ENCODE assay signal across 10 cellular contexts in genomic region chr1:31670583-31670944, GRCh38. TPM values are rescaled to one million over a fixed set of nuclear protein-coding genes. Genes with fewer than 3 reads are reported as not detected.
DNase-seq lines count a peak whose midpoint lies in the region; ATAC-seq and TF ChIP-seq lines count a peak whose summit lies in the region.
"Had no signal": no experiment of that assay in that cellular context is flagged by ENCODE, and none has a peak within 500 bp of the region (broad histone marks: within the 10 kb centered on the region; RNA-seq: fewer than 3 reads in every experiment).

No MANE protein-coding gene starts in this region.

- H3K36me3 ChIP-seq in BLaER1 = no peaks in the 10 kb centered on the region
- H3K36me3 ChIP-seq in esophagus muscularis mucosa = peaks cover 0 to 7% (median under 1%) of the 10 kb centered on the region in 4 donors
- H3K36me3 ChIP-seq in ovary = no peaks in the 10 kb centered on the region

- no peaks in the 10 kb centered on the region for H4K20me1 ChIP-seq in BLaER1

- intact Hi-C loops in esophagus muscularis mucosa (cut with DNase I) = no loop called here
- intact Hi-C loops in ovary (cut with DNase I) = loop anchor here in 1 of 4 donors (2.0 kb wide), 1 partner anchor 36 kb away; no protein-coding TSS in a partner anchor

- H3K36me3 Mint-ChIP-seq in T-helper 17 cell (ENCODE audit: low read depth) = peaks cover 9% of the 10 kb centered on the region

- TF ChIP-seq EP300 in esophagus muscularis mucosa (IDR thresholded peaks at IDR 0.05) (no peak), ovary (IDR thresholded peaks at IDR 0.05) (no peak)

- H3K4me1 Mint-ChIP-seq in T-helper 17 cell = peaks cover 15% of the 10 kb centered on the region

- H3K27ac ChIP-seq in BLaER1 (no peak overlapping the region), esophagus muscularis mucosa (replicated peaks in 1 of 4) (peak overlapping the region; percentile 68 to 78 (median 74)), ovary (peak overlapping the region in 1 of 2 donors; percentile 43)

- peaks cover 53% of the 10 kb centered on the region for H3K4me1 ChIP-seq in BLaER1
- H3K4me1 ChIP-seq in esophagus muscularis mucosa = peaks cover 70 to 99% (median 95%) of the 10 kb centered on the region in 4 donors
- peaks cover 18% of the 10 kb centered on the region for H3K4me1 ChIP-seq in ovary (ENCODE audit: insufficient read depth)

- TF ChIP-seq POLR2A in esophagus muscularis mucosa (IDR thresholded peaks at IDR 0.05; ENCODE audit: low read depth) (no peak), ovary (IDR thresholded peaks at IDR 0.05) (no peak)

- peaks cover 57% of the 10 kb centered on the region for H3K27me3 Mint-ChIP-seq in T-helper 17 cell

- H3K4me2 ChIP-seq in BLaER1 = peak overlapping the region; percentile 67

- H3K4me3 Mint-ChIP-seq in T-helper 17 cell = peak overlapping the region; percentile 92

- 29% methylated on average over 5 of the region's 7 CpGs for WGBS in esophagus muscularis mucosa
- 11 to 41% (median 20%) methylated on average over 7 of the region's 7 CpGs for WGBS in ovary, 3 donors

- H3K27me3 ChIP-seq in BLaER1 = peaks cover 29% of the 10 kb centered on the region
- H3K27me3 ChIP-seq in esophagus muscularis mucosa = no peaks in the 10 kb centered on the region
- H3K27me3 ChIP-seq in ovary = no peaks in the 10 kb centered on the region

- no peak for DNase-seq in T-helper 17 cell
- no peak for DNase-seq in esophagus muscularis mucosa (ENCODE audit: extremely low spot score)
- no peak for DNase-seq in ovary
- DNase-seq in anterior cingulate cortex (lab: John Stamatoyannopoulos, UW) = no peak
- DNase-seq: activated CD4-positive, CD25-positive, alpha-beta regulatory T cell had no signal

- no peak overlapping the region for H3K9ac ChIP-seq in BLaER1

- TF ChIP-seq CTCF in esophagus muscularis mucosa (IDR thresholded peaks at IDR 0.05) (no peak), ovary (IDR thresholded peaks at IDR 0.05) (no peak)

- peak overlapping the region; percentile 68 for H3K27ac Mint-ChIP-seq in T-helper 17 cell

- no peaks in the 10 kb centered on the region for H3K9me3 ChIP-seq in BLaER1
- no peaks in the 10 kb centered on the region for H3K9me3 ChIP-seq in T-helper 17 cell (ENCODE audit: control insufficient read depth, low read length, poor library complexity, severe bottlenecking)
- no peaks in the 10 kb centered on the region for H3K9me3 ChIP-seq in esophagus muscularis mucosa
- H3K9me3 ChIP-seq in ovary = no peaks in the 10 kb centered on the region

- no peak overlapping the region for H3K4me3 ChIP-seq in BLaER1
- H3K4me3 ChIP-seq in esophagus muscularis mucosa = peak overlapping the region; percentile 37 to 46 (median 41)
- peak overlapping the region; percentile 1 for H3K4me3 ChIP-seq in ovary

- ATAC-seq in T-helper 17 cell (no peak), HG02970 (IDR thresholded peaks at IDR 0.05; ENCODE audit: low FRiP score, unreplicated experiment) (no peak), esophagus mucosa (no peak), GM21526 (IDR thresholded peaks at IDR 0.05; ENCODE audit: low FRiP score, unreplicated experiment) (no peak)

RNA-seq across cellular contexts. Expression of gene PEF1, which starts 25.9 kb away (rescaled TPM):
- total RNA-seq in T-helper 17 cell (10 to 100 TPM; 44.0 to 47.6 TPM), esophagus muscularis mucosa (100 to 1,000 TPM in 1 of 4 donors, 10 to 100 TPM in 3; 61.5 to 101 (median 92.9) TPM), ovary (10 to 100 TPM; 31.7 to 65.2 (median 59.9) TPM), esophagus mucosa (44.0 TPM)
- polyA plus RNA-seq in ovary = 10 to 100 TPM; 54.3 to 58.2 TPM

RNA-seq across cellular contexts. Expression of gene COL16A1, which starts 33.3 kb away (rescaled TPM):
- total RNA-seq in T-helper 17 cell (not detected), esophagus muscularis mucosa (10 to 100 TPM; 35.1 to 62.7 (median 47.6) TPM), ovary (100 to 1,000 TPM in 5 of 7 donors, 10 to 100 TPM in 2; 64.4 to 237 (median 157) TPM), esophagus mucosa (11.8 TPM)
- 100 to 1,000 TPM in 1 of 2 donors, 10 to 100 TPM in 1; 19.8 to 194 TPM for polyA plus RNA-seq in ovary

RNA-seq across cellular contexts. Expression of gene HCRTR1, which starts 53.1 kb away (rescaled TPM):
- total RNA-seq in T-helper 17 cell = not detected
- total RNA-seq in esophagus muscularis mucosa = 1 to 10 TPM in 2 of 4 donors, under 1 TPM in 1, not detected in 1; 0.45 to 1.8 (median 1.7) TPM
- total RNA-seq in ovary = not detected
- polyA plus RNA-seq in ovary = not detected
- not detected for total RNA-seq in esophagus mucosa
- polyA plus RNA-seq: BJ had no signal

Comparison
In these comparisons a context has a peak if more than half of its experiments do, and no peak if none do; other contexts are left out.
1. RNA of gene COL16A1, which starts 33.3 kb away (total RNA-seq): 64.4 to 237 TPM in ovary, 35.1 to 62.7 TPM in esophagus muscularis mucosa and 11.8 TPM in esophagus mucosa (single experiment); not detected in T-helper 17 cell; every median in the first group is over 10 times any median in the second.